Comparison of ENCODE assay signal across 8 cellular contexts in the genomic region with DNA sequence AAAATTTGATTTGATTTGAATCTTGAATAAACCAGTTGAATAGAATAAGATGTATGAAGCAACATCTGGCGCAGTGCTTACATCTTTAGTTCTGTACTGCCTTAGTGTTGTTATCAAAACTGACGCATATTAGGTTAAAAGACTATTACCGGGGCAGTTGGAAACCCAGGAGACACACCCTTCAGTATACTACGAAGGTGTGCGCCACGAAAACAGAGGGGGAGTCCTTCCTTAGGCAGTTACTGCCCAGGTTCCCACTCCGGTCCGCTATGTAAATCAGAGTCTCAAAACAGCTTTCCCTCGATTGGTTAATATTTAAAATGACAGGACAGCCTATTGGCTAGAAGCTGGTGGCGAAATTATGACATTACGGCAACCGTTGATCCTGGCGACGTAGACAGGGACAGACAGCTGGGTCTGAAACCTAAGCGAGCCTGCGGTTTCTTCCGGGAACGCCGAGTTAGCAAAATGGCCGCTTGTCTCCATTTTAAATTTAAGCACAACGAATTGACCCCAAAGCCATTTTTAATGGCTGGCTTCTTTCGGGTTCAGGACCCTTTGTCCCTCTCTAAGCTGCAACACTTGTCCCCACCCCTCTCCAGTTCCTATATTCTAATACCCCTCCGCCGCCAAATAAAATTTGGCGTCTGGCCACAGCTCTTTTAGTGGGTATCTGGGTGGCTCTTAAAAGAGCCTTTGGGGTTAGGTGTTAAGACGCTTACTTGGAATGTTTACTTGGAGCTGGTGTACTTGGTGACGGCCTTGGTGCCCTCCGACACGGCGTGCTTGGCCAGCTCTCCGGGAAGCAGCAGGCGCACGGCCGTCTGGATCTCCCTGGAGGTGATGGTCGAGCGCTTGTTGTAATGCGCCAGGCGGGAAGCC. TPM values are rescaled to one million over a fixed set of nuclear protein-coding genes. Genes with fewer than 3 reads are reported as not detected.
A peak's percentile ranks its signal among the peaks of the same experiment; 100 is the strongest.
DNase-seq lines count a peak whose midpoint lies in the region; FAIRE-seq and TF ChIP-seq lines count a peak whose summit lies in the region.

No MANE protein-coding gene starts in this region.

- POLR2A ChIA-PET in HEK293T (lab: Yijun Ruan, JAX): interaction anchor here (1.0 to 6.9 kb wide), 43 partner anchors 10 to 1771 kb away, joined by 3 to 822 read pairs (median 9); a partner anchor contains a TSS

- peak; percentile 48 for FAIRE-seq in frontal cortex (lab: Jason Lieb, UNC)

- H3K27ac ChIP-seq in SJSA1: peak overlapping the region; percentile 89

- CTCF ChIA-PET in HEK293T (lab: Yijun Ruan, JAX): interaction anchor here (0.7 kb wide), 1 partner anchor 64 kb away, joined by 3 read pairs; no protein-coding TSS in a partner anchor
- CTCF ChIA-PET in activated naive CD4-positive, alpha-beta T cell treated with anti-CD3 and anti-CD28 coated beads for 36 hours (lab: Charles Lee): interaction anchor here (1.1 to 2.4 kb wide), 3 partner anchors 34 to 58 kb away, joined by 3 to 9 read pairs (median 5); a partner anchor contains a TSS

- peak overlapping the region; percentile 99 for H3K27ac Mint-ChIP-seq in activated naive CD4-positive, alpha-beta T cell treated with anti-CD3 and anti-CD28 coated beads for 36 hours

- H3K9me3 Mint-ChIP-seq in activated naive CD4-positive, alpha-beta T cell treated with anti-CD3 and anti-CD28 coated beads for 36 hours: no peaks in the 10 kb centered on the region

- H3K4me3 ChIP-seq in SJSA1 (peak overlapping the region; percentile 56), neuron (ENCODE audit: low read length) (peak overlapping the region; percentile 98)

- peak overlapping the region; percentile 5 for H2AFZ ChIP-seq in neuron (ENCODE audit: low read depth, low read length)

- H3K4me1 ChIP-seq in SJSA1 (replicated peaks): peaks cover 35% of the 10 kb centered on the region
- peaks cover 10% of the 10 kb centered on the region for H3K4me1 ChIP-seq in neuron (ENCODE audit: insufficient read depth, low read length)

- peaks cover 6% of the 10 kb centered on the region for H3K27me3 Mint-ChIP-seq in activated naive CD4-positive, alpha-beta T cell treated with anti-CD3 and anti-CD28 coated beads for 36 hours (ENCODE audit: low read depth)

- intact Hi-C loops in activated naive CD4-positive, alpha-beta T cell treated with anti-CD3 and anti-CD28 coated beads for 36 hours (cut with micrococcal nuclease): loop anchor here (1.0 to 10.0 kb wide), 16 partner anchors 20 to 1749 kb away; partner anchors contain the start of genes ABT1 and RIPOR2

- H3K9me3 ChIP-seq in SJSA1 (replicated peaks): no peaks in the 10 kb centered on the region
- H3K9me3 ChIP-seq in neuron (ENCODE audit: low read length): no peaks in the 10 kb centered on the region

- peak overlapping the region; percentile 97 for H3K4me3 Mint-ChIP-seq in activated naive CD4-positive, alpha-beta T cell treated with anti-CD3 and anti-CD28 coated beads for 36 hours

- H3K4me1 Mint-ChIP-seq in activated naive CD4-positive, alpha-beta T cell treated with anti-CD3 and anti-CD28 coated beads for 36 hours (ENCODE audit: low read depth): peaks cover 36% of the 10 kb centered on the region

- H3K36me3 Mint-ChIP-seq in activated naive CD4-positive, alpha-beta T cell treated with anti-CD3 and anti-CD28 coated beads for 36 hours (ENCODE audit: low read depth): peaks cover 20% of the 10 kb centered on the region

- DNase-seq in GF-D8 (lab: John Stamatoyannopoulos, UW): peak; percentile 99
- peak; percentile 71 for DNase-seq in HEK293T (ENCODE audit: extremely low spot score)
- peak; percentile 100 for DNase-seq in MV-4-11 (lab: John Stamatoyannopoulos, UW)
- peak; percentile 93 to 96 for DNase-seq in SJSA1 (ENCODE audit: low read depth in 1 of 2, low spot score in 2 of 2)
- peak; percentile 98 for DNase-seq in activated naive CD4-positive, alpha-beta T cell treated with anti-CD3 and anti-CD28 coated beads for 36 hours
- peak; percentile 56 to 78 for DNase-seq in frontal cortex (ENCODE audit: low spot score in 2 of 2)
- DNase-seq in stromal cell of bone marrow (ENCODE audit: low read depth): peak; percentile 97

- H3K27me3 ChIP-seq in SJSA1 (replicated peaks) (no peaks in the 10 kb centered on the region), neuron (ENCODE audit: insufficient read depth, low read length) (no peaks in the 10 kb centered on the region)

- H3K36me3 ChIP-seq in SJSA1 (peaks cover 19% of the 10 kb centered on the region), neuron (ENCODE audit: insufficient read depth, low read length) (no peaks in the 10 kb centered on the region)

TF ChIP-seq in HEK293T, 16 proteins besides CTCF, POLR2A, EP300 and RAD21:
- TF ChIP-seq SUZ12 (IDR thresholded peaks at IDR 0.05) (no peak), ELF4 (IDR thresholded peaks at IDR 0.05) (peak; percentile 46; the same call in 1 of the 2 replicates), FOXM1 (IDR thresholded peaks at IDR 0.05; ENCODE audit: borderline replicate concordance) (peak; percentile 97), PKNOX1 (IDR thresholded peaks at IDR 0.05) (peak; percentile 91), SP1 (IDR thresholded peaks at IDR 0.05) (no peak), L3MBTL2 (conservative IDR thresholded peaks at IDR 0.05) (0 out of 2 replicates have a peak, but pooled peaks have one; percentile 22), CTBP1 (IDR thresholded peaks at IDR 0.05; ENCODE audit: borderline replicate concordance) (no peak)

RNA-seq across cellular contexts. Expression of gene HFE, which starts 35.8 kb away (rescaled TPM):
- total RNA-seq in SJSA1 (2014; rRNA removed; shearing (Covaris generic)): 2.6 and 3.5 TPM in 2 replicates
- 1 to 10 TPM in 1 of 2 experiments, under 1 TPM in 1; 0.57 to 1.4 TPM for total RNA-seq in activated naive CD4-positive, alpha-beta T cell treated with anti-CD3 and anti-CD28 coated beads for 36 hours
- total RNA-seq in frontal cortex: 0.41 TPM

Comparison
In these comparisons a context has a peak if more than half of its experiments do, and no peak if none do; other contexts are left out.
1. Peak in every context shown above with its lines: DNase-seq, H3K4me3 ChIP-seq and H3K27ac ChIP-seq.